8 cellular contexts compared by ENCODE assay signal in genomic region chr11:10933455-10934292, GRCh38.
DNase-seq lines count a peak whose midpoint lies in the region; ATAC-seq and TF ChIP-seq lines count a peak whose summit lies in the region.

No MANE protein-coding gene starts in this region.

- CTCF ChIA-PET in CD8-positive, alpha-beta T cell (lab: Charles Lee) = interaction anchor here (0.6 to 4.5 kb wide), 29 partner anchors 9 to 972 kb away, joined by 3 to 60 read pairs (median 4); no protein-coding TSS in a partner anchor

- H3K4me1 Mint-ChIP-seq in CD8-positive, alpha-beta T cell (ENCODE audit: low read depth) = peaks cover 20% of the 10 kb centered on the region

- peak; percentile 66 to 86 (median 77) for DNase-seq in CD8-positive, alpha-beta T cell
- DNase-seq in HS-5 (ENCODE audit: low read depth) (peak; percentile 83), NOMO-1 treated with DMSO at 0.1 percent for 48 hours (lab: John Stamatoyannopoulos, UW; ENCODE audit: unreplicated experiment) (peak; percentile 93), epidermal melanocyte (ENCODE audit: insufficient read length, low spot score) (peak; percentile 94), mucosa of descending colon (peak; percentile 90 to 96 (median 92))
- peak; percentile 89 for DNase-seq in activated CD8-positive, alpha-beta memory T cell treated with anti-CD3 and anti-CD28 coated beads, Interleukin-2, amount 50 U/mL, for 48 hours
- DNase-seq in stimulated activated CD8-positive, alpha-beta memory T cell treated with anti-CD3 and anti-CD28 coated beads, Interleukin-2, amount 100 ng/mL, for 48 hours (ENCODE audit: low read depth in 2 of 2) = peak; percentile 61 to 80

- H3K4me3 Mint-ChIP-seq in CD8-positive, alpha-beta T cell = peak overlapping the region; percentile 83

- POLR2A ChIA-PET in CD8-positive, alpha-beta T cell (lab: Charles Lee) = interaction anchor here (0.7 to 1.4 kb wide), 3 partner anchors 10 to 124 kb away, joined by 3 to 10 read pairs (median 3); partner anchors contain the start of genes EIF4G2 and ZBED5

- H3K27ac ChIP-seq in CD8-positive, alpha-beta T cell (ENCODE audit: low read depth, low read length) = no peak overlapping the region

- peak overlapping the region; percentile 50 for H3K4me3 ChIP-seq in CD8-positive, alpha-beta T cell (ENCODE audit: low read depth, low read length)
- H3K4me3 ChIP-seq in mucosa of descending colon = no peak overlapping the region

- H3K27me3 ChIP-seq in CD8-positive, alpha-beta T cell (ENCODE audit: insufficient read depth, low read length) = peaks cover 7% of the 10 kb centered on the region

- H3K27ac Mint-ChIP-seq in CD8-positive, alpha-beta T cell = no peak overlapping the region

- no peaks in the 10 kb centered on the region for H3K36me3 Mint-ChIP-seq in CD8-positive, alpha-beta T cell

- no peaks in the 10 kb centered on the region for H3K9me3 Mint-ChIP-seq in CD8-positive, alpha-beta T cell

- no peaks in the 10 kb centered on the region for H3K4me1 ChIP-seq in CD8-positive, alpha-beta T cell (ENCODE audit: insufficient read depth, low read length)
- H3K4me1 ChIP-seq in mucosa of descending colon (ENCODE audit: low read depth) = peaks cover 14% of the 10 kb centered on the region

- TF ChIP-seq CTCF in CD8-positive, alpha-beta T cell (IDR thresholded peaks at IDR 0.05) = peak; percentile 98
- peak; percentile 93 for TF ChIP-seq CTCF in mucosa of descending colon (IDR thresholded peaks at IDR 0.05)

- H3K27me3 Mint-ChIP-seq in CD8-positive, alpha-beta T cell (ENCODE audit: low read depth) = peaks cover 18% of the 10 kb centered on the region

- no peaks in the 10 kb centered on the region for H3K9me3 ChIP-seq in CD8-positive, alpha-beta T cell (ENCODE audit: low read length)
- H3K9me3 ChIP-seq in mucosa of descending colon = no peaks in the 10 kb centered on the region

- intact Hi-C loops in CD8-positive, alpha-beta T cell (cut with DNase I, micrococcal nuclease) = loop anchor here (1.0 to 10.0 kb wide), 10 partner anchors 76 to 1349 kb away; partner anchors contain the start of genes EIF4G2 (in 1 of the 2) and ZBED5 (in 1 of the 2)
- intact Hi-C loops in mucosa of descending colon (cut with DNase I, micrococcal nuclease) = loop anchor here (5.0 to 10.0 kb wide), 3 partner anchors 76 to 129 kb away; partner anchors contain the start of genes EIF4G2 (in 1 of the 2) and ZBED5 (in 1 of the 2)

- H3K36me3 ChIP-seq in CD8-positive, alpha-beta T cell (ENCODE audit: insufficient read depth, low read length) = no peaks in the 10 kb centered on the region
- no peaks in the 10 kb centered on the region for H3K36me3 ChIP-seq in mucosa of descending colon (ENCODE audit: low read depth)

- ATAC-seq in CD8-positive, alpha-beta T cell = peak; percentile 88
- ATAC-seq in GM19455 (IDR thresholded peaks at IDR 0.05; ENCODE audit: unreplicated experiment) = peak; percentile 85
- peak; percentile 77 for ATAC-seq in mucosa of descending colon
